1 cellular context compared by ENCODE assay signal in the genomic region with DNA sequence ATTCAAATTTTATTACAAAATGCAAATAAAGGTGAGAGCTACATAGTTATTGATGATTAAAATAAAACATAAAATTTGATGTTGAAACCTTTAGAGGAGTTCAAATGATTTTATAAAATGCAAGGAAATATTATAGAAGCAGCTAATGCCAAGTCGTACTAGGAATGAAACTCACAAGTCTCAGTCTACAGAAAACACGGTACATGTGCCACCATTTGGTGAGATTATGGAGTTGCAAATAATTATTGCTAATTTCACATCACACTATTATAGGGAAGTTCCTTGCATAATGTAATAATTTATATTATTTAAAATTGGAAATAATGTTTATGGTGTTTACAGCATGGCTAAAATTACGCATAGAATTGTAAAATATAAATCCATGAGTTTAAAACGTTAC.
TF ChIP-seq lines count a peak whose summit lies in the region.

No MANE protein-coding gene starts in this region.

TF ChIP-seq in SK-N-SH, 30 proteins besides CTCF, POLR2A, EP300 and RAD21 (continued from another document):
- TF ChIP-seq MEF2A (IDR thresholded peaks at IDR 0.05; ENCODE audit: borderline replicate concordance, low read depth), result no peak
- no peak for TF ChIP-seq ELF1 (IDR thresholded peaks at IDR 0.05)
- no peak for TF ChIP-seq TCF12 (IDR thresholded peaks at IDR 0.05)
- TF ChIP-seq, protein P1, sequence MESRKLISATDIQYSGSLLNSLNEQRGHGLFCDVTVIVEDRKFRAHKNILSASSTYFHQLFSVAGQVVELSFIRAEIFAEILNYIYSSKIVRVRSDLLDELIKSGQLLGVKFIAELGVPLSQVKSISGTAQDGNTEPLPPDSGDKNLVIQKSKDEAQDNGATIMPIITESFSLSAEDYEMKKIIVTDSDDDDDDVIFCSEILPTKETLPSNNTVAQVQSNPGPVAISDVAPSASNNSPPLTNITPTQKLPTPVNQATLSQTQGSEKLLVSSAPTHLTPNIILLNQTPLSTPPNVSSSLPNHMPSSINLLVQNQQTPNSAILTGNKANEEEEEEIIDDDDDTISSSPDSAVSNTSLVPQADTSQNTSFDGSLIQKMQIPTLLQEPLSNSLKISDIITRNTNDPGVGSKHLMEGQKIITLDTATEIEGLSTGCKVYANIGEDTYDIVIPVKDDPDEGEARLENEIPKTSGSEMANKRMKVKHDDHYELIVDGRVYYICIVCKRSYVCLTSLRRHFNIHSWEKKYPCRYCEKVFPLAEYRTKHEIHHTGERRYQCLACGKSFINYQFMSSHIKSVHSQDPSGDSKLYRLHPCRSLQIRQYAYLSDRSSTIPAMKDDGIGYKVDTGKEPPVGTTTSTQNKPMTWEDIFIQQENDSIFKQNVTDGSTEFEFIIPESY (IDR thresholded peaks at IDR 0.05; ENCODE audit: borderline replicate concordance, low read depth), result no peak
- TF ChIP-seq, protein P2, sequence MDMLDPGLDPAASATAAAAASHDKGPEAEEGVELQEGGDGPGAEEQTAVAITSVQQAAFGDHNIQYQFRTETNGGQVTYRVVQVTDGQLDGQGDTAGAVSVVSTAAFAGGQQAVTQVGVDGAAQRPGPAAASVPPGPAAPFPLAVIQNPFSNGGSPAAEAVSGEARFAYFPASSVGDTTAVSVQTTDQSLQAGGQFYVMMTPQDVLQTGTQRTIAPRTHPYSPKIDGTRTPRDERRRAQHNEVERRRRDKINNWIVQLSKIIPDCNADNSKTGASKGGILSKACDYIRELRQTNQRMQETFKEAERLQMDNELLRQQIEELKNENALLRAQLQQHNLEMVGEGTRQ (IDR thresholded peaks at IDR 0.05; ENCODE audit: borderline replicate concordance, low read depth, low read length), result no peak
- TF ChIP-seq NRF1 (IDR thresholded peaks at IDR 0.05; ENCODE audit: low read depth, low read length), result no peak
- no peak for TF ChIP-seq FOXJ3 (CRISPR knock-in tag; IDR thresholded peaks at IDR 0.05)
- TF ChIP-seq YY1 (IDR thresholded peaks at IDR 0.05; ENCODE audit: low read depth), result no peak
- TF ChIP-seq CHD2 (IDR thresholded peaks at IDR 0.05; ENCODE audit: low read length, partially characterized antibody), result no peak
- TF ChIP-seq, protein P3, sequence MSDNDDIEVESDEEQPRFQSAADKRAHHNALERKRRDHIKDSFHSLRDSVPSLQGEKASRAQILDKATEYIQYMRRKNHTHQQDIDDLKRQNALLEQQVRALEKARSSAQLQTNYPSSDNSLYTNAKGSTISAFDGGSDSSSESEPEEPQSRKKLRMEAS (IDR thresholded peaks at IDR 0.05; ENCODE audit: low read depth), result no peak
- TF ChIP-seq FOSL2 (IDR thresholded peaks at IDR 0.05; ENCODE audit: borderline replicate concordance, low read depth), result no peak
- TF ChIP-seq FOXM1 (IDR thresholded peaks at IDR 0.05; ENCODE audit: low read depth), result no peak
- TF ChIP-seq, protein P4, sequence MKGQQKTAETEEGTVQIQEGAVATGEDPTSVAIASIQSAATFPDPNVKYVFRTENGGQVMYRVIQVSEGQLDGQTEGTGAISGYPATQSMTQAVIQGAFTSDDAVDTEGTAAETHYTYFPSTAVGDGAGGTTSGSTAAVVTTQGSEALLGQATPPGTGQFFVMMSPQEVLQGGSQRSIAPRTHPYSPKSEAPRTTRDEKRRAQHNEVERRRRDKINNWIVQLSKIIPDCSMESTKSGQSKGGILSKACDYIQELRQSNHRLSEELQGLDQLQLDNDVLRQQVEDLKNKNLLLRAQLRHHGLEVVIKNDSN (IDR thresholded peaks at IDR 0.05; ENCODE audit: borderline replicate concordance, low read depth), result no peak
- TF ChIP-seq SIN3A (IDR thresholded peaks at IDR 0.05; ENCODE audit: borderline replicate concordance, low read depth, low read length), result no peak
- TF ChIP-seq, protein P5, sequence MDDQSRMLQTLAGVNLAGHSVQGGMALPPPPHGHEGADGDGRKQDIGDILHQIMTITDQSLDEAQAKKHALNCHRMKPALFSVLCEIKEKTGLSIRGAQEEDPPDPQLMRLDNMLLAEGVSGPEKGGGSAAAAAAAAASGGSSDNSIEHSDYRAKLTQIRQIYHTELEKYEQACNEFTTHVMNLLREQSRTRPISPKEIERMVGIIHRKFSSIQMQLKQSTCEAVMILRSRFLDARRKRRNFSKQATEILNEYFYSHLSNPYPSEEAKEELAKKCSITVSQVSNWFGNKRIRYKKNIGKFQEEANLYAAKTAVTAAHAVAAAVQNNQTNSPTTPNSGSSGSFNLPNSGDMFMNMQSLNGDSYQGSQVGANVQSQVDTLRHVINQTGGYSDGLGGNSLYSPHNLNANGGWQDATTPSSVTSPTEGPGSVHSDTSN (IDR thresholded peaks at IDR 0.05), result no peak
- no peak for TF ChIP-seq SMC3 (IDR thresholded peaks at IDR 0.05; ENCODE audit: low read depth, low read length)
- no peak for TF ChIP-seq RXRA (IDR thresholded peaks at IDR 0.05; ENCODE audit: borderline replicate concordance, low read depth)
- no peak for TF ChIP-seq POLR2AphosphoS5 (IDR thresholded peaks at IDR 0.05; ENCODE audit: low read depth, low read length)
TF ChIP-seq in SK-N-SH: peak in this region for 0.
